2 cellular contexts compared by ENCODE assay signal in the genomic region with DNA sequence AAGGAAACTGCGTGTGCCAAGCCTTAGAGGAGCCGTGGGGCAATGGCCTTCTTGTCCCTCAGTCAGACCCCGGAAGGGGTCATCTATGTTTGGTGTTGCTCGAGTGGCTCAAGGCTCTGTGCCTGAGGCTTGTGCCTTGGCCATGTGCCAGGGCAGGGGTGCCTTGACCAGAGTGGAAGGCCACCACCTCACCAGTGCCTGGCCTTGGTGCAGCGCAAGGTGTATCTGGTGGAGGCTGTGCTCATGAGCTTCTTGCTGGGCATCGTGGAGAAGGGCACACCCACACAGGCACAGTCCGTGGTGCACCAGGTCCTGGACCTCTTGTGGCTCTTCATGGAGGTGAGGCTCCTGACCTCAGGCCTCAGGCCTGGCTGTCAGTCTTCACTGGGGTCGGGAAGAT.
TF ChIP-seq lines count a peak whose summit lies in the region.

No MANE protein-coding gene starts in this region.

TF ChIP-seq in GM23338, 12 proteins besides CTCF, POLR2A, EP300 and RAD21 (continues in another document):
- TF ChIP-seq EZH2 (IDR thresholded peaks at IDR 0.05; ENCODE audit: low read depth, unreplicated experiment) (no peak), CREB1 (CRISPR knock-in tag; IDR thresholded peaks at IDR 0.05; ENCODE audit: low read depth) (no peak), POLR2AphosphoS5 (IDR thresholded peaks at IDR 0.05; ENCODE audit: low read depth) (no peak), EZH2phosphoT487 (IDR thresholded peaks at IDR 0.05; ENCODE audit: unreplicated experiment) (no peak), NANOG (IDR thresholded peaks at IDR 0.05; ENCODE audit: borderline replicate concordance) (no peak), ZNF114 (CRISPR knock-in tag; IDR thresholded peaks at IDR 0.05) (no peak), REST (IDR thresholded peaks at IDR 0.05; ENCODE audit: unreplicated experiment) (no peak), JUNB (IDR thresholded peaks at IDR 0.05; ENCODE audit: unreplicated experiment) (no peak), ZNF331 (CRISPR knock-in tag; IDR thresholded peaks at IDR 0.05; ENCODE audit: low read depth) (no peak)
- TF ChIP-seq, protein P1, sequence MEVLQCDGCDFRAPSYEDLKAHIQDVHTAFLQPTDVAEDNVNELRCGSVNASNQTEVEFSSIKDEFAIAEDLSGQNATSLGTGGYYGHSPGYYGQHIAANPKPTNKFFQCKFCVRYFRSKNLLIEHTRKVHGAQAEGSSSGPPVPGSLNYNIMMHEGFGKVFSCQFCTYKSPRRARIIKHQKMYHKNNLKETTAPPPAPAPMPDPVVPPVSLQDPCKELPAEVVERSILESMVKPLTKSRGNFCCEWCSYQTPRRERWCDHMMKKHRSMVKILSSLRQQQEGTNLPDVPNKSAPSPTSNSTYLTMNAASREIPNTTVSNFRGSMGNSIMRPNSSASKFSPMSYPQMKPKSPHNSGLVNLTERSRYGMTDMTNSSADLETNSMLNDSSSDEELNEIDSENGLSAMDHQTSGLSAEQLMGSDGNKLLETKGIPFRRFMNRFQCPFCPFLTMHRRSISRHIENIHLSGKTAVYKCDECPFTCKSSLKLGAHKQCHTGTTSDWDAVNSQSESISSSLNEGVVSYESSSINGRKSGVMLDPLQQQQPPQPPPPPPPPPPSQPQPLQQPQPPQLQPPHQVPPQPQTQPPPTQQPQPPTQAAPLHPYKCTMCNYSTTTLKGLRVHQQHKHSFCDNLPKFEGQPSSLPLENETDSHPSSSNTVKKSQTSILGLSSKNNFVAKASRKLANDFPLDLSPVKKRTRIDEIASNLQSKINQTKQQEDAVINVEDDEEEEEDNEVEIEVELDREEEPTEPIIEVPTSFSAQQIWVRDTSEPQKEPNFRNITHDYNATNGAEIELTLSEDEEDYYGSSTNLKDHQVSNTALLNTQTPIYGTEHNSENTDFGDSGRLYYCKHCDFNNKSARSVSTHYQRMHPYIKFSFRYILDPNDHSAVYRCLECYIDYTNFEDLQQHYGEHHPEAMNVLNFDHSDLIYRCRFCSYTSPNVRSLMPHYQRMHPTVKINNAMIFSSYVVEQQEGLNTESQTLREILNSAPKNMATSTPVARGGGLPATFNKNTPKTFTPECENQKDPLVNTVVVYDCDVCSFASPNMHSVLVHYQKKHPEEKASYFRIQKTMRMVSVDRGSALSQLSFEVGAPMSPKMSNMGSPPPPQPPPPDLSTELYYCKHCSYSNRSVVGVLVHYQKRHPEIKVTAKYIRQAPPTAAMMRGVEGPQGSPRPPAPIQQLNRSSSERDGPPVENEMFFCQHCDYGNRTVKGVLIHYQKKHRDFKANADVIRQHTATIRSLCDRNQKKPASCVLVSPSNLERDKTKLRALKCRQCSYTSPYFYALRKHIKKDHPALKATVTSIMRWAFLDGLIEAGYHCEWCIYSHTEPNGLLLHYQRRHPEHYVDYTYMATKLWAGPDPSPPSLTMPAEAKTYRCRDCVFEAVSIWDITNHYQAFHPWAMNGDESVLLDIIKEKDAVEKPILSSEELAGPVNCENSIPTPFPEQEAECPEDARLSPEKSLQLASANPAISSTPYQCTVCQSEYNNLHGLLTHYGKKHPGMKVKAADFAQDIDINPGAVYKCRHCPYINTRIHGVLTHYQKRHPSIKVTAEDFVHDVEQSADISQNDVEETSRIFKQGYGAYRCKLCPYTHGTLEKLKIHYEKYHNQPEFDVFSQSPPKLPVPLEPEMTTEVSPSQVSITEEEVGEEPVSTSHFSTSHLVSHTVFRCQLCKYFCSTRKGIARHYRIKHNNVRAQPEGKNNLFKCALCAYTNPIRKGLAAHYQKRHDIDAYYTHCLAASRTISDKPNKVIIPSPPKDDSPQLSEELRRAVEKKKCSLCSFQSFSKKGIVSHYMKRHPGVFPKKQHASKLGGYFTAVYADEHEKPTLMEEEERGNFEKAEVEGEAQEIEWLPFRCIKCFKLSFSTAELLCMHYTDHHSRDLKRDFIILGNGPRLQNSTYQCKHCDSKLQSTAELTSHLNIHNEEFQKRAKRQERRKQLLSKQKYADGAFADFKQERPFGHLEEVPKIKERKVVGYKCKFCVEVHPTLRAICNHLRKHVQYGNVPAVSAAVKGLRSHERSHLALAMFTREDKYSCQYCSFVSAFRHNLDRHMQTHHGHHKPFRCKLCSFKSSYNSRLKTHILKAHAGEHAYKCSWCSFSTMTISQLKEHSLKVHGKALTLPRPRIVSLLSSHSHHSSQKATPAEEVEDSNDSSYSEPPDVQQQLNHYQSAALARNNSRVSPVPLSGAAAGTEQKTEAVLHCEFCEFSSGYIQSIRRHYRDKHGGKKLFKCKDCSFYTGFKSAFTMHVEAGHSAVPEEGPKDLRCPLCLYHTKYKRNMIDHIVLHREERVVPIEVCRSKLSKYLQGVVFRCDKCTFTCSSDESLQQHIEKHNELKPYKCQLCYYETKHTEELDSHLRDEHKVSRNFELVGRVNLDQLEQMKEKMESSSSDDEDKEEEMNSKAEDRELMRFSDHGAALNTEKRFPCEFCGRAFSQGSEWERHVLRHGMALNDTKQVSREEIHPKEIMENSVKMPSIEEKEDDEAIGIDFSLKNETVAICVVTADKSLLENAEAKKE (CRISPR knock-in tag; IDR thresholded peaks at IDR 0.05) = no peak

TF ChIP-seq in H1, 55 proteins besides CTCF, POLR2A, EP300 and RAD21:
- TF ChIP-seq GABPA (IDR thresholded peaks at IDR 0.05; ENCODE audit: borderline replicate concordance, insufficient read depth, low read length) (no peak), KDM1A (IDR thresholded peaks at IDR 0.05; ENCODE audit: borderline replicate concordance, low read length) (no peak), KDM5A (IDR thresholded peaks at IDR 0.05; ENCODE audit: low read length) (no peak), TAF1 (IDR thresholded peaks at IDR 0.05; ENCODE audit: low read depth, low read length) (no peak)
